ENCODE assay signal across 1 cellular context in the genomic region with DNA sequence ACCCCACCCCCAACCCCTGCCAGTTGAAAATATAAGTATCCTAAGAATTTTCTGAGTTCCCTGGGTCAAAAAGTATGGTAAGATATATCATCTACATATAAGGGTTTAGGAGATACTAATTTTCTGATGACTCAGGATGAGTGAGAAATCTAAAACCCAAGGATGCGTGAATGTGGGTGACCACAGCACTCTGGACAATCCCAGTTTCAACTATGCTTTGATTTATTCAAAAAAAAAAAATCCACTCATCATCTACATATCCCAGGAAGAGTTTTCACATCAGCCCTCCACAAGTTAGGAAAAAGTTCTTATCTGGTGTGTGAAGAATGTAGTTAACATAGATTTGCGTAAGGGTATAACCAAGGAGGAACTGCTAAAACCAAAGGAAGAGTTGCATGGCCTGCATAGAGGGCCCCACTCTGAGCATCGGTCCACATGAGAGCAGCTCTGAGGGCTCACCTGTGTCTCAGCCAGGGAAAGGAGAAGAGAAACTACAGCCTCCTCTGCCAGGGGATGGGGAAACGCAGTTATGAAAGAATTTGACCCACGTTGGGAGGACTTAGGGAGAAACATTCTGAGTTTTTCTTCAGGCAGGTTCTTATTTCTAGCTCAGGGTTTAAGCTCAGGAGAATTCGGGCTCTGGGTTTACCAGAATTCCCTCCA.
TF ChIP-seq lines count a peak whose summit lies in the region.

No MANE protein-coding gene starts in this region.

TF ChIP-seq in K562, 482 proteins besides CTCF, POLR2A, EP300 and RAD21 (continued from another document):
- TF ChIP-seq, protein P1, sequence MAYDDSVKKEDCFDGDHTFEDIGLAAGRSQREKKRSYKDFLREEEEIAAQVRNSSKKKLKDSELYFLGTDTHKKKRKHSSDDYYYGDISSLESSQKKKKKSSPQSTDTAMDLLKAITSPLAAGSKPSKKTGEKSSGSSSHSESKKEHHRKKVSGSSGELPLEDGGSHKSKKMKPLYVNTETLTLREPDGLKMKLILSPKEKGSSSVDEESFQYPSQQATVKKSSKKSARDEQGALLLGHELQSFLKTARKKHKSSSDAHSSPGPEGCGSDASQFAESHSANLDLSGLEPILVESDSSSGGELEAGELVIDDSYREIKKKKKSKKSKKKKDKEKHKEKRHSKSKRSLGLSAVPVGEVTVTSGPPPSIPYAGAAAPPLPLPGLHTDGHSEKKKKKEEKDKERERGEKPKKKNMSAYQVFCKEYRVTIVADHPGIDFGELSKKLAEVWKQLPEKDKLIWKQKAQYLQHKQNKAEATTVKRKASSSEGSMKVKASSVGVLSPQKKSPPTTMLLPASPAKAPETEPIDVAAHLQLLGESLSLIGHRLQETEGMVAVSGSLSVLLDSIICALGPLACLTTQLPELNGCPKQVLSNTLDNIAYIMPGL (CRISPR knock-in tag; IDR thresholded peaks at IDR 0.05): no peak
- TF ChIP-seq TAF1 (IDR thresholded peaks at IDR 0.05; ENCODE audit: control insufficient read depth, extremely low read depth, insufficient read depth, low read length, severe bottlenecking) (no peak), FOSL1 (tag; conservative IDR thresholded peaks at IDR 0.05) (peak; percentile 59), ZNF316 (IDR thresholded peaks at IDR 0.05) (peak; percentile 56), IRF2 (CRISPR knock-in tag; IDR thresholded peaks at IDR 0.05) (no peak), RBBP5 (IDR thresholded peaks at IDR 0.05; ENCODE audit: borderline replicate concordance, insufficient read depth, low read length, poor library complexity, severe bottlenecking) (no peak)
- TF ChIP-seq, protein P2, sequence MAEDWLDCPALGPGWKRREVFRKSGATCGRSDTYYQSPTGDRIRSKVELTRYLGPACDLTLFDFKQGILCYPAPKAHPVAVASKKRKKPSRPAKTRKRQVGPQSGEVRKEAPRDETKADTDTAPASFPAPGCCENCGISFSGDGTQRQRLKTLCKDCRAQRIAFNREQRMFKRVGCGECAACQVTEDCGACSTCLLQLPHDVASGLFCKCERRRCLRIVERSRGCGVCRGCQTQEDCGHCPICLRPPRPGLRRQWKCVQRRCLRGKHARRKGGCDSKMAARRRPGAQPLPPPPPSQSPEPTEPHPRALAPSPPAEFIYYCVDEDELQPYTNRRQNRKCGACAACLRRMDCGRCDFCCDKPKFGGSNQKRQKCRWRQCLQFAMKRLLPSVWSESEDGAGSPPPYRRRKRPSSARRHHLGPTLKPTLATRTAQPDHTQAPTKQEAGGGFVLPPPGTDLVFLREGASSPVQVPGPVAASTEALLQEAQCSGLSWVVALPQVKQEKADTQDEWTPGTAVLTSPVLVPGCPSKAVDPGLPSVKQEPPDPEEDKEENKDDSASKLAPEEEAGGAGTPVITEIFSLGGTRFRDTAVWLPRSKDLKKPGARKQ (CRISPR knock-in tag; IDR thresholded peaks at IDR 0.05): no peak
- TF ChIP-seq, protein P3, sequence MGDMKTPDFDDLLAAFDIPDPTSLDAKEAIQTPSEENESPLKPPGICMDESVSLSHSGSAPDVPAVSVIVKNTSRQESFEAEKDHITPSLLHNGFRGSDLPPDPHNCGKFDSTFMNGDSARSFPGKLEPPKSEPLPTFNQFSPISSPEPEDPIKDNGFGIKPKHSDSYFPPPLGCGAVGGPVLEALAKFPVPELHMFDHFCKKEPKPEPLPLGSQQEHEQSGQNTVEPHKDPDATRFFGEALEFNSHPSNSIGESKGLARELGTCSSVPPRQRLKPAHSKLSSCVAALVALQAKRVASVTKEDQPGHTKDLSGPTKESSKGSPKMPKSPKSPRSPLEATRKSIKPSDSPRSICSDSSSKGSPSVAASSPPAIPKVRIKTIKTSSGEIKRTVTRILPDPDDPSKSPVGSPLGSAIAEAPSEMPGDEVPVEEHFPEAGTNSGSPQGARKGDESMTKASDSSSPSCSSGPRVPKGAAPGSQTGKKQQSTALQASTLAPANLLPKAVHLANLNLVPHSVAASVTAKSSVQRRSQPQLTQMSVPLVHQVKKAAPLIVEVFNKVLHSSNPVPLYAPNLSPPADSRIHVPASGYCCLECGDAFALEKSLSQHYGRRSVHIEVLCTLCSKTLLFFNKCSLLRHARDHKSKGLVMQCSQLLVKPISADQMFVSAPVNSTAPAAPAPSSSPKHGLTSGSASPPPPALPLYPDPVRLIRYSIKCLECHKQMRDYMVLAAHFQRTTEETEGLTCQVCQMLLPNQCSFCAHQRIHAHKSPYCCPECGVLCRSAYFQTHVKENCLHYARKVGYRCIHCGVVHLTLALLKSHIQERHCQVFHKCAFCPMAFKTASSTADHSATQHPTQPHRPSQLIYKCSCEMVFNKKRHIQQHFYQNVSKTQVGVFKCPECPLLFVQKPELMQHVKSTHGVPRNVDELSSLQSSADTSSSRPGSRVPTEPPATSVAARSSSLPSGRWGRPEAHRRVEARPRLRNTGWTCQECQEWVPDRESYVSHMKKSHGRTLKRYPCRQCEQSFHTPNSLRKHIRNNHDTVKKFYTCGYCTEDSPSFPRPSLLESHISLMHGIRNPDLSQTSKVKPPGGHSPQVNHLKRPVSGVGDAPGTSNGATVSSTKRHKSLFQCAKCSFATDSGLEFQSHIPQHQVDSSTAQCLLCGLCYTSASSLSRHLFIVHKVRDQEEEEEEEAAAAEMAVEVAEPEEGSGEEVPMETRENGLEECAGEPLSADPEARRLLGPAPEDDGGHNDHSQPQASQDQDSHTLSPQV (IDR thresholded peaks at IDR 0.05): no peak
